In genomic region chr5:180114304-180115003, GRCh38 we compare ENCODE assay signal across 3 cellular contexts.
TF ChIP-seq lines count a peak whose summit lies in the region.

No MANE protein-coding gene starts in this region.

TF ChIP-seq in SK-N-SH, 30 proteins besides CTCF, POLR2A, EP300 and RAD21:
- TF ChIP-seq EZH2phosphoT487 (IDR thresholded peaks at IDR 0.05; ENCODE audit: borderline replicate concordance, low read depth) (no peak), MEF2A (IDR thresholded peaks at IDR 0.05; ENCODE audit: borderline replicate concordance, low read depth) (no peak), POLR2AphosphoS5 (IDR thresholded peaks at IDR 0.05; ENCODE audit: low read depth, low read length) (no peak), FOXM1 (IDR thresholded peaks at IDR 0.05; ENCODE audit: low read depth) (no peak), TEAD4 (IDR thresholded peaks at IDR 0.05; ENCODE audit: borderline replicate concordance, insufficient read depth) (no peak), CHD2 (IDR thresholded peaks at IDR 0.05; ENCODE audit: low read length, partially characterized antibody) (no peak), JUND (IDR thresholded peaks at IDR 0.05) (no peak), USF2 (IDR thresholded peaks at IDR 0.05; ENCODE audit: borderline replicate concordance, low read depth, low read length) (no peak), FOSL2 (IDR thresholded peaks at IDR 0.05; ENCODE audit: borderline replicate concordance, low read depth) (no peak)
- TF ChIP-seq, protein P1, sequence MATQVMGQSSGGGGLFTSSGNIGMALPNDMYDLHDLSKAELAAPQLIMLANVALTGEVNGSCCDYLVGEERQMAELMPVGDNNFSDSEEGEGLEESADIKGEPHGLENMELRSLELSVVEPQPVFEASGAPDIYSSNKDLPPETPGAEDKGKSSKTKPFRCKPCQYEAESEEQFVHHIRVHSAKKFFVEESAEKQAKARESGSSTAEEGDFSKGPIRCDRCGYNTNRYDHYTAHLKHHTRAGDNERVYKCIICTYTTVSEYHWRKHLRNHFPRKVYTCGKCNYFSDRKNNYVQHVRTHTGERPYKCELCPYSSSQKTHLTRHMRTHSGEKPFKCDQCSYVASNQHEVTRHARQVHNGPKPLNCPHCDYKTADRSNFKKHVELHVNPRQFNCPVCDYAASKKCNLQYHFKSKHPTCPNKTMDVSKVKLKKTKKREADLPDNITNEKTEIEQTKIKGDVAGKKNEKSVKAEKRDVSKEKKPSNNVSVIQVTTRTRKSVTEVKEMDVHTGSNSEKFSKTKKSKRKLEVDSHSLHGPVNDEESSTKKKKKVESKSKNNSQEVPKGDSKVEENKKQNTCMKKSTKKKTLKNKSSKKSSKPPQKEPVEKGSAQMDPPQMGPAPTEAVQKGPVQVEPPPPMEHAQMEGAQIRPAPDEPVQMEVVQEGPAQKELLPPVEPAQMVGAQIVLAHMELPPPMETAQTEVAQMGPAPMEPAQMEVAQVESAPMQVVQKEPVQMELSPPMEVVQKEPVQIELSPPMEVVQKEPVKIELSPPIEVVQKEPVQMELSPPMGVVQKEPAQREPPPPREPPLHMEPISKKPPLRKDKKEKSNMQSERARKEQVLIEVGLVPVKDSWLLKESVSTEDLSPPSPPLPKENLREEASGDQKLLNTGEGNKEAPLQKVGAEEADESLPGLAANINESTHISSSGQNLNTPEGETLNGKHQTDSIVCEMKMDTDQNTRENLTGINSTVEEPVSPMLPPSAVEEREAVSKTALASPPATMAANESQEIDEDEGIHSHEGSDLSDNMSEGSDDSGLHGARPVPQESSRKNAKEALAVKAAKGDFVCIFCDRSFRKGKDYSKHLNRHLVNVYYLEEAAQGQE (IDR thresholded peaks at IDR 0.05; ENCODE audit: low read depth, low read length): no peak

TF ChIP-seq in SK-N-SH treated with all-trans-retinoic acid at 6 μM for 48 hours, 23 proteins besides CTCF, POLR2A, EP300 and RAD21:
- no peak for TF ChIP-seq OSR1 (CRISPR knock-in tag; IDR thresholded peaks at IDR 0.05)
- no peak for TF ChIP-seq ARNTL (CRISPR knock-in tag; IDR thresholded peaks at IDR 0.05; ENCODE audit: borderline replicate concordance, low read depth)
- TF ChIP-seq CSRNP3 (CRISPR knock-in tag; IDR thresholded peaks at IDR 0.05): no peak
- no peak for TF ChIP-seq ZNF565 (CRISPR knock-in tag; conservative IDR thresholded peaks at IDR 0.05; ENCODE audit: low read depth)
- no peak for TF ChIP-seq CREB5 (CRISPR knock-in tag; IDR thresholded peaks at IDR 0.05; ENCODE audit: low read depth)
- TF ChIP-seq GLIS3 (CRISPR knock-in tag; IDR thresholded peaks at IDR 0.05): no peak

TF ChIP-seq in HepG2, 621 proteins besides CTCF, POLR2A, EP300 and RAD21:
- TF ChIP-seq MAFG (CRISPR knock-in tag; IDR thresholded peaks at IDR 0.05): no peak
- TF ChIP-seq ZBTB2 (CRISPR knock-in tag; IDR thresholded peaks at IDR 0.05; ENCODE audit: low read depth): no peak
- TF ChIP-seq NFYB (CRISPR knock-in tag; IDR thresholded peaks at IDR 0.05): no peak
- TF ChIP-seq HES4 (CRISPR knock-in tag; IDR thresholded peaks at IDR 0.05; ENCODE audit: borderline replicate concordance): no peak
- no peak for TF ChIP-seq JARID2 (CRISPR knock-in tag; IDR thresholded peaks at IDR 0.05; ENCODE audit: insufficient replicate concordance)
- no peak for TF ChIP-seq ZKSCAN8 (CRISPR knock-in tag; IDR thresholded peaks at IDR 0.05; ENCODE audit: borderline replicate concordance)
- TF ChIP-seq XRCC5 (optimal IDR thresholded peaks at IDR 0.05; ENCODE audit: low read length): no peak
- no peak for TF ChIP-seq NFIB (CRISPR knock-in tag; IDR thresholded peaks at IDR 0.05; ENCODE audit: borderline replicate concordance)
- no peak for TF ChIP-seq ZNF772 (CRISPR knock-in tag; IDR thresholded peaks at IDR 0.05)
- no peak for TF ChIP-seq KMT2A (CRISPR knock-in tag; IDR thresholded peaks at IDR 0.05)
- no peak for TF ChIP-seq MIER2 (CRISPR knock-in tag; IDR thresholded peaks at IDR 0.05)
- TF ChIP-seq ATF7 (IDR thresholded peaks at IDR 0.05): no peak
- no peak for TF ChIP-seq ATF7 (CRISPR knock-in tag; IDR thresholded peaks at IDR 0.05)
- no peak for TF ChIP-seq ZNF276 (CRISPR knock-in tag; IDR thresholded peaks at IDR 0.05; ENCODE audit: low read depth)
- TF ChIP-seq TRIM24 (CRISPR knock-in tag; IDR thresholded peaks at IDR 0.05): no peak
- TF ChIP-seq ZBTB7A (CRISPR knock-in tag; IDR thresholded peaks at IDR 0.05): no peak
